8 cellular contexts compared by ENCODE assay signal in the genomic region with DNA sequence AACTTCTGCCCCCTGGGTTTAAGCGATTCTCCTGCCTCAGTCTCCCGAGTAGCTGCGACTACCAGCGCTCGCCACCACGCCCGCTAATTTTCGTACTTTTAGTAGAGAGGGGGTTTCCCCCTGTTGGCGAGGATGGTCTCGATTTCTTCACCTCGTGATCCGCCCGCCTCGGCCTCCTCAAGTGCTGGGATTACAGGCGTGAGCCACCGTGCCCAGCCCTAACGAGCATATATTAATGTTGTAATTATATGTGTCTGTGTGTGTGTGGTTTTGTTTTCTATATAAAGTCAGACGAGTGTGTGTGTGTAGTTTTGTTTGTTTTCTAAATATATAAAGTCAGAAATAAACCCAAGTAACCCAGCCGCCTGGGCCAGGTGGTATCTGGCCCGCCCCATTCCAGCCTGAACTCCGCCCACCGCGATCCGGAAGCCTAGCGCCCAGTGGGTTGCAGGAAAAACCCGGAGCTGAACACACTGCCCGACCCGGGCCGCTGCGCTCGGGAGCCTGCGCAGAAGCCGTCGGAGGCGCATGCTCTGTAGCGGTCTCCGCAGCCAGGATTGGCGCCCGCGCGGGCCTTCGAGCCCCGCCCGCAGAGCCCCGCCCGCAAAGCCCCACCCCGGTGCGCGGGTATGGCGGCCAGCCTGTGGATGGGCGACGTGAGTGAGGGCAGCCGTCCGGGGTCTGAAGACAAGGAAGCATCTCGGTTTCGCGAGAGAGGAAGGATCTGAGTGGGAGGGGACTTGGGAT. TPM values are rescaled to one million over a fixed set of nuclear protein-coding genes. Genes with fewer than 3 reads are reported as not detected.
A peak's percentile ranks its signal among the peaks of the same experiment; 100 is the strongest.
DNase-seq lines count a peak whose midpoint lies in the region; ATAC-seq and TF ChIP-seq lines count a peak whose summit lies in the region.

A gene (plus strand): TSS at position 604 of the 747 bp plus-strand sequence. CDS start 26 bp downstream, at position 630.

- H3K4me1 Mint-ChIP-seq in T-helper 17 cell (peaks cover 16% of the 10 kb centered on the region), progenitor cell of endocrine pancreas (ENCODE audit: low read depth) (peaks cover 4% of the 10 kb centered on the region)

- TF ChIP-seq CTCF in left ventricle myocardium inferior (IDR thresholded peaks at IDR 0.05; ENCODE audit: borderline replicate concordance), result no peak
- TF ChIP-seq CTCF in progenitor cell of endocrine pancreas (IDR thresholded peaks at IDR 0.05; ENCODE audit: unreplicated experiment), result no peak
- no peak for TF ChIP-seq CTCF in upper lobe of right lung (IDR thresholded peaks at IDR 0.05)

- peaks cover 27% of the 10 kb centered on the region for H3K4me1 ChIP-seq in left ventricle myocardium inferior
- H3K4me1 ChIP-seq in upper lobe of right lung, result peaks cover 5% of the 10 kb centered on the region

- H3K27me3 Mint-ChIP-seq in T-helper 17 cell (no peaks in the 10 kb centered on the region), progenitor cell of endocrine pancreas (no peaks in the 10 kb centered on the region)

- H3K9me3 ChIP-seq in T-helper 17 cell (ENCODE audit: control insufficient read depth, low read length, poor library complexity, severe bottlenecking) (no peaks in the 10 kb centered on the region), left ventricle myocardium inferior (replicated peaks) (no peaks in the 10 kb centered on the region), upper lobe of right lung (no peaks in the 10 kb centered on the region)

- H3K4me3 Mint-ChIP-seq in T-helper 17 cell (peak within 1 kb of the TSS; percentile 99), progenitor cell of endocrine pancreas (ENCODE audit: low read depth) (peak within 1 kb of the TSS; percentile 99)

- H3K27ac ChIP-seq in left ventricle myocardium inferior (replicated peaks) (peak within 1 kb of the TSS; percentile 89), upper lobe of right lung (peak within 1 kb of the TSS; percentile 88)

- H3K4me3 ChIP-seq in left ventricle myocardium inferior (peak within 1 kb of the TSS; percentile 92), upper lobe of right lung (peak within 1 kb of the TSS; percentile 99)

- DNase-seq in NCI-H187 (lab: John Stamatoyannopoulos, UW), result peak; percentile 90 to 94
- peak; percentile 95 to 96 (median 95) for DNase-seq in T-helper 17 cell
- DNase-seq in amygdala (lab: John Stamatoyannopoulos, UW), result peak; percentile 72 to 98 (median 92)
- DNase-seq in left ventricle myocardium inferior, result peak; percentile 97
- peak; percentile 92 for DNase-seq in progenitor cell of endocrine pancreas (ENCODE audit: low spot score, unreplicated experiment)
- peak; percentile 99 for DNase-seq in upper lobe of right lung

- H3K36me3 ChIP-seq in left ventricle myocardium inferior (peaks cover 28% of the 10 kb centered on the region), upper lobe of right lung (peaks cover 19% of the 10 kb centered on the region)

- H3K27ac Mint-ChIP-seq in T-helper 17 cell, result peak within 1 kb of the TSS; percentile 96
- H3K27ac Mint-ChIP-seq in progenitor cell of endocrine pancreas, result peak within 1 kb of the TSS; percentile 98

- H3K9me3 Mint-ChIP-seq in progenitor cell of endocrine pancreas (ENCODE audit: low read depth), result no peaks in the 10 kb centered on the region

- H3K27me3 ChIP-seq in left ventricle myocardium inferior (ENCODE audit: low read depth) (no peaks in the 10 kb centered on the region), upper lobe of right lung (no peaks in the 10 kb centered on the region)

- intact Hi-C loops in left ventricle myocardium inferior (cut with micrococcal nuclease) (no loop called here), upper lobe of right lung (cut with DNase I) (no loop called here)

- H3K36me3 Mint-ChIP-seq in T-helper 17 cell (ENCODE audit: low read depth) (peaks cover 2% of the 10 kb centered on the region), progenitor cell of endocrine pancreas (ENCODE audit: insufficient read depth) (peaks cover 6% of the 10 kb centered on the region)

- ATAC-seq in GM18499 (IDR thresholded peaks at IDR 0.05; ENCODE audit: insufficient read depth, unreplicated experiment) (peak; percentile 80), HG02938 (IDR thresholded peaks at IDR 0.05; ENCODE audit: unreplicated experiment) (peak; percentile 85), T-helper 17 cell (peak; percentile 97), upper lobe of right lung (peak; percentile 99)

RNA-seq across cellular contexts. Expression of the gene that starts here (rescaled TPM):
- 10 to 100 TPM; 24.5 to 27.9 TPM for total RNA-seq in T-helper 17 cell
- total RNA-seq in left ventricle myocardium inferior, result 13.0 TPM
- total RNA-seq in progenitor cell of endocrine pancreas, result 38.6 and 39.6 TPM in 2 replicates
- 24.5 TPM for total RNA-seq in upper lobe of right lung

Comparison
In these comparisons a context has a peak if more than half of its experiments do, and no peak if none do; other contexts are left out.
1. Peak in every context shown above with its lines: DNase-seq, ATAC-seq, H3K4me3 ChIP-seq and H3K27ac ChIP-seq.